In genomic region chr9:122347348-122348287, GRCh38 we compare ENCODE assay signal across 8 cellular contexts. TPM values are rescaled to one million over a fixed set of nuclear protein-coding genes. Genes with fewer than 3 reads are reported as not detected.
DNase-seq lines count a peak whose midpoint lies in the region; ATAC-seq and TF ChIP-seq lines count a peak whose summit lies in the region.

No MANE protein-coding gene starts in this region.

- H3K4me3 ChIP-seq in WERI-Rb-1 (ENCODE audit: low read depth, low read length) (peak overlapping the region; percentile 49), prostate gland (peak overlapping the region; percentile 38 to 43)

- ATAC-seq in foreskin keratinocyte: peak; percentile 52
- ATAC-seq in HG03108 (IDR thresholded peaks at IDR 0.05; ENCODE audit: unreplicated experiment): no peak

- WGBS in prostate gland: 33% methylated on average over 16 of the region's 16 CpGs

- peaks cover 14% of the 10 kb centered on the region for H3K27me3 ChIP-seq in WERI-Rb-1 (ENCODE audit: insufficient read depth, low read depth, severe bottlenecking)
- peaks cover 6% of the 10 kb centered on the region for H3K27me3 ChIP-seq in foreskin keratinocyte
- H3K27me3 ChIP-seq in prostate gland (replicated peaks; ENCODE audit: insufficient read depth): no peaks in the 10 kb centered on the region

- intact Hi-C loops in prostate gland (cut with DNase I): no loop called here

- peak; percentile 57 for DNase-seq in activated CD8-positive, alpha-beta memory T cell treated with anti-CD3 and anti-CD28 coated beads, Interleukin-2, amount 50 U/mL, for 48 hours
- no peak for DNase-seq in activated CD8-positive, alpha-beta memory T cell treated with anti-CD3 and anti-CD28 coated beads, Interleukin-2, amount 50 U/mL, for 4 hours
- no peak for DNase-seq in WERI-Rb-1
- peak in 1 of 2 donors; percentile 50 for DNase-seq in foreskin keratinocyte
- DNase-seq in prostate gland (ENCODE audit: low spot score): no peak
- no peak for DNase-seq in NCI-H1105 (lab: John Stamatoyannopoulos, UW)
- DNase-seq in Ammon's horn (ENCODE audit: low spot score): no peak

- H3K27ac ChIP-seq in WERI-Rb-1 (no peak overlapping the region), foreskin keratinocyte (no peak overlapping the region), prostate gland (peak overlapping the region in 1 of 2 donors; percentile 49)

- TF ChIP-seq CTCF in WERI-Rb-1 (IDR thresholded peaks at IDR 0.05; ENCODE audit: low read depth, low read length) (no peak), foreskin keratinocyte (conservative IDR thresholded peaks at IDR 0.05) (peak; percentile 21), prostate gland (IDR thresholded peaks at IDR 0.05) (no peak)

- H3K36me3 ChIP-seq in WERI-Rb-1: no peaks in the 10 kb centered on the region
- H3K36me3 ChIP-seq in prostate gland: no peaks in the 10 kb centered on the region

- peaks cover 3% of the 10 kb centered on the region for H3K9me3 ChIP-seq in WERI-Rb-1 (ENCODE audit: severe bottlenecking)
- H3K9me3 ChIP-seq in prostate gland: no peaks in the 10 kb centered on the region

- no peak for TF ChIP-seq POLR2A in prostate gland (IDR thresholded peaks at IDR 0.05)

- no peaks in the 10 kb centered on the region for H3K4me1 ChIP-seq in foreskin keratinocyte
- H3K4me1 ChIP-seq in prostate gland (replicated peaks): no peaks in the 10 kb centered on the region

RNA-seq across cellular contexts. Expression of gene PTGS1, which starts 23.2 kb away (rescaled TPM):
- total RNA-seq in foreskin keratinocyte: 1.4 and 3.4 TPM in 2 replicates
- 1.1 and 2.7 TPM in 2 replicates for polyA plus RNA-seq in foreskin keratinocyte
- 1 to 10 TPM; 4.6 to 6.2 TPM for total RNA-seq in prostate gland
